11 cellular contexts compared by ENCODE assay signal in the genomic region with DNA sequence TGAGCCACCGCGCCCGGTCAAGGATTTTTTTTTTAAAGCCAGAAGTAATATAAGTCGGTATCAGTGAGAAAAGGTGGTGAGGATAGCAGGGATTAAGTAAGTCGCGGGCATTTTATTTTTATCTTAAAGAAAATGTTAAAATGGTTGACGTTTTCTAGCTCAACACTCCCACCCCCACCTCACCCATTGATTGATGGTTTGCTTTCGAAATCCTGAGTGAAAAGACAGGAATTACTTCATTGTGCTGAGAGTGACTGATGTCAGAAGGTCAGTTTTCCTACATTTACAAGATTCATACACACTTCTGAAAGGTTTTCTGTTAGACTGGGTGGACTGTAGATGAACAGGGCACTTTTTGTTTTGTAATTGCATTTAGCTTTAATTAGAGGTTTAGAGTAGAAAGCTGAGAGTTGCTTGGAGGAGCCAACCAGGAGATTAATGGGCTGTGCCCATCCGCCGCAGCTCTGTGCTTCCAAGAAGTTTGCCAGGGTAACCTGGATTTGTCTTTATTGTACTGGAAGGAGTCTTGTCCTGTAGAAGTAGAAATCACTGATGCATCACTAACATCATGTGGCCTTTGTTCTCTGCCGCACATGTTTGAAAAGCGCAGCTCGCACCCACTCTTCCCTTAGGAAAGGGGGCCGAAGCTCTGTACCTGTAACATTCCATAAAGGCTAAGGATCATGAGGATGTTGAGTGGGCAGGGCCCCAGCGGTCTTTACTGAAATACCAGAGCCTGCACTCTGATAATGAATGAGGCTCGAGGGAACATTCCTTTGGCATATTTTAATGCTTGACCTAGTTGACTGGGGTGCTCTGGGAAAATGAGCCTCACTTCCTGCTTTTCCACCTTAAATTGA.
A peak's percentile ranks its signal among the peaks of the same experiment; 100 is the strongest.
DNase-seq lines count a peak whose midpoint lies in the region; ATAC-seq and TF ChIP-seq lines count a peak whose summit lies in the region.
"Had no signal": no experiment of that assay in that cellular context is flagged by ENCODE, and none has a peak within 500 bp of the region (broad histone marks: within the 10 kb centered on the region; RNA-seq: fewer than 3 reads in every experiment).

No MANE protein-coding gene starts in this region.

- TF ChIP-seq CTCF in right atrium auricular region (IDR thresholded peaks at IDR 0.05) = no peak
- no peak for TF ChIP-seq CTCF in nephron progenitor cell (IDR thresholded peaks at IDR 0.05)

- peak overlapping the region; percentile 28 for H3K4me3 Mint-ChIP-seq in nephron progenitor cell

- peaks cover 7% of the 10 kb centered on the region for H3K27me3 Mint-ChIP-seq in nephron progenitor cell (ENCODE audit: low read depth, poor library complexity)

- H3K4me3 ChIP-seq in SK-N-MC = no peak overlapping the region
- H3K4me3 ChIP-seq in right atrium auricular region = no peak overlapping the region
- H3K4me3 ChIP-seq: K562 had no signal

- H3K36me3 ChIP-seq in SK-N-MC (ENCODE audit: insufficient read depth, low read length) (no peaks in the 10 kb centered on the region), right atrium auricular region (no peaks in the 10 kb centered on the region)

- peak overlapping the region; percentile 97 for H3K27ac Mint-ChIP-seq in nephron progenitor cell

- no peak for ATAC-seq in HG03565 (IDR thresholded peaks at IDR 0.05; ENCODE audit: unreplicated experiment)
- ATAC-seq: K562 had no signal

- H3K27me3 ChIP-seq in right atrium auricular region = no peaks in the 10 kb centered on the region

- peaks cover 40% of the 10 kb centered on the region for H3K36me3 Mint-ChIP-seq in nephron progenitor cell (ENCODE audit: low read depth)

- H3K27ac ChIP-seq in SK-N-MC (0 out of 2 replicates have a peak overlapping the region, but pooled peaks have one; percentile 7), right atrium auricular region (peak overlapping the region; percentile 76 to 87)

- peaks cover 12% of the 10 kb centered on the region for H3K9me3 Mint-ChIP-seq in nephron progenitor cell

- peaks cover 0 to 53% of the 10 kb centered on the region in 2 donors for H3K4me1 ChIP-seq in right atrium auricular region

- H3K9ac ChIP-seq in SK-N-MC (ENCODE audit: insufficient read length) = no peak overlapping the region

- H3K9me3 ChIP-seq in SK-N-MC (ENCODE audit: low read depth, low read length) (no peaks in the 10 kb centered on the region), right atrium auricular region (no peaks in the 10 kb centered on the region)

- in situ Hi-C loops in Caki2 (cut with HindIII; ENCODE audit: low pct_unique_long_range_greater_than_20kb, low sequenced_read_pairs) = no loop called here

- H3K4me1 Mint-ChIP-seq in nephron progenitor cell = peaks cover 28% of the 10 kb centered on the region

- peak; percentile 77 for DNase-seq in Caki2 (ENCODE audit: low read depth)
- no peak for DNase-seq in SK-N-MC (ENCODE audit: low read depth, low spot score)
- DNase-seq in right atrium auricular region (ENCODE audit: low spot score) = no peak
- DNase-seq in nephron progenitor cell = peak; percentile 10
- no peak for DNase-seq in SK-N-DZ (ENCODE audit: low spot score)
- DNase-seq in OCI-M2 (lab: John Stamatoyannopoulos, UW; ENCODE audit: unreplicated experiment) = no peak
- no peak for DNase-seq in SKM-1 (lab: John Stamatoyannopoulos, UW; ENCODE audit: unreplicated experiment)
- DNase-seq: activated CD4-positive, alpha-beta T cell treated with anti-CD3 and anti-CD28 coated beads, Interleukin-2, amount 50 U/mL, for 48 hours; NCI-H187 had no signal

Comparison
In these comparisons a context has a peak if more than half of its experiments do, and no peak if none do; other contexts are left out.
1. DNase-seq: peak in Caki2 (single experiment) and nephron progenitor cell (single experiment); none in SK-N-MC (single experiment), right atrium auricular region (single experiment), SK-N-DZ (single experiment), OCI-M2 (single experiment) and SKM-1 (single experiment).